In the genomic region with DNA sequence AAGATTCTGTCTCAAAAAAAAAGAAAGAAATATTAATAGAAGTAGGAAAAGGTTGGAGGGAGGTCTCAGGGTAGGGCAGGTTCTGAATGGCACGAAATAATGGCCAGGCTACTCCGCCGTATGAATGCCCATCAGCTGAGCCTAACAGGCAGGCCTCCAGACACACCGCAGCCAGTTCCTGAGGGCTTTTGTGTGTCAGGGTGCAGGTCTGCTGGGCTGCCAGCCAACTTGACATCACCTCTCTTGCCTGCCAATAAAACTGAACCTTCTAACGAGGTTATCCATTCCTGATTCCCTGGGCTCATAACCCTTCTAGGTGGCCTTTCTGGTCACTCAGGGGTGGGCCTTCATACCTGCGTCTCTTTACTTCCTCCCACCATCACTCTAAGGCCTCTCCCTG, we compare ENCODE assay signal across 11 cellular contexts. TPM values are rescaled to one million over a fixed set of nuclear protein-coding genes. Genes with fewer than 3 reads are reported as not detected.
A peak's percentile ranks its signal among the peaks of the same experiment; 100 is the strongest.
DNase-seq lines count a peak whose midpoint lies in the region; ATAC-seq, FAIRE-seq and TF ChIP-seq lines count a peak whose summit lies in the region.
"Had no signal": no experiment of that assay in that cellular context is flagged by ENCODE, and none has a peak within 500 bp of the region (broad histone marks: within the 10 kb centered on the region; RNA-seq: fewer than 3 reads in every experiment).

No MANE protein-coding gene starts in this region.

- peak; percentile 39 for DNase-seq in DMS153 (lab: John Stamatoyannopoulos, UW)
- peak in 1 of 3 donors; percentile 68 for DNase-seq in Peyer's patch
- peak; percentile 29 for DNase-seq in fibroblast of pulmonary artery (ENCODE audit: low read depth)
- peak; percentile 70 to 80 (median 79) for DNase-seq in mucosa of descending colon
- no peak for DNase-seq in activated gamma-delta T cell (lab: John Stamatoyannopoulos, UW)
- no peak for DNase-seq in GM12891 (ENCODE audit: insufficient read length, low spot score)
- DNase-seq: activated CD4-positive, alpha-beta T cell treated with anti-CD3 and anti-CD28 coated beads, Interleukin-2, amount 50 U/mL, for 1 hour; effector CD8-positive, alpha-beta T cell had no signal

- H3K9me3 ChIP-seq in Peyer's patch (no peaks in the 10 kb centered on the region), mucosa of descending colon (no peaks in the 10 kb centered on the region)

- H3K27me3 ChIP-seq in Peyer's patch: no peaks in the 10 kb centered on the region

- H3K4me1 ChIP-seq in Peyer's patch (peaks cover 0 to 37% (median 3%) of the 10 kb centered on the region in 4 donors), mucosa of descending colon (ENCODE audit: low read depth) (peaks cover 25% of the 10 kb centered on the region)

- no peak for TF ChIP-seq CTCF in Peyer's patch (IDR thresholded peaks at IDR 0.05)
- TF ChIP-seq CTCF in fibroblast of pulmonary artery (IDR thresholded peaks at IDR 0.05; ENCODE audit: low read length, missing control alignments): no peak
- no peak for TF ChIP-seq CTCF in mucosa of descending colon (IDR thresholded peaks at IDR 0.05)

- H3K4me3 ChIP-seq in Peyer's patch (no peak overlapping the region), fibroblast of pulmonary artery (replicated peaks; ENCODE audit: low read depth, low read length) (no peak overlapping the region), mucosa of descending colon (no peak overlapping the region)

- FAIRE-seq in GM12891 (lab: Jason Lieb, UNC): no peak

- TF ChIP-seq POLR2A in Peyer's patch (IDR thresholded peaks at IDR 0.05) (no peak), GM12891 (IDR thresholded peaks at IDR 0.05; ENCODE audit: low read depth, low read length) (no peak)

- ATAC-seq in mucosa of descending colon (peak; percentile 37), HG02642 (IDR thresholded peaks at IDR 0.05; ENCODE audit: poor library complexity, unreplicated experiment) (no peak), HG02852 (IDR thresholded peaks at IDR 0.05; ENCODE audit: unreplicated experiment) (no peak)
- ATAC-seq: natural killer cell treated with Interleukin-12 subunit alpha and Interleukin-12 subunit beta and Interleukin-15 and Interleukin-18, amount 100 ng/mL, for 72 hours had no signal

- H3K27ac ChIP-seq in Peyer's patch: peak overlapping the region in 3 of 4 donors; percentile 17 to 47 (median 41)

- H3K36me3 ChIP-seq in Peyer's patch (no peaks in the 10 kb centered on the region), mucosa of descending colon (ENCODE audit: low read depth) (no peaks in the 10 kb centered on the region)

- intact Hi-C loops in mucosa of descending colon (cut with DNase I, micrococcal nuclease): no loop called here

TF ChIP-seq in GM12891, 5 proteins besides CTCF, POLR2A, EP300 and RAD21:
- TF ChIP-seq POU2F2 (IDR thresholded peaks at IDR 0.05; ENCODE audit: low read depth, low read length) (no peak), TAF1 (IDR thresholded peaks at IDR 0.05; ENCODE audit: low read depth, low read length) (no peak), SPI1 (IDR thresholded peaks at IDR 0.05; ENCODE audit: low read depth, low read length) (no peak), POLR2AphosphoS5 (IDR thresholded peaks at IDR 0.05; ENCODE audit: low read depth, low read length) (no peak), PAX5 (IDR thresholded peaks at IDR 0.05; ENCODE audit: insufficient read depth, low read length, severe bottlenecking) (no peak)

RNA-seq across cellular contexts. Expression of a gene that starts 3.0 kb away (rescaled TPM):
- total RNA-seq in Peyer's patch (100 to 1,000 TPM; 163 to 668 (median 294) TPM), mucosa of descending colon (1,000 to 10,000 TPM in 1 of 3 donors, 100 to 1,000 TPM in 2; 427 to 1,655 (median 710) TPM)
- polyA plus RNA-seq in GM12891 (2012; ENCODE audit: low read depth, missing spikeins): 2.4 TPM

RNA-seq across cellular contexts. Expression of a gene that starts 15.9 kb away (rescaled TPM):
- 10 to 100 TPM; 26.5 to 91.1 (median 63.9) TPM for total RNA-seq in Peyer's patch
- 10 to 100 TPM; 22.4 to 25.5 (median 24.3) TPM for total RNA-seq in mucosa of descending colon
- 140 TPM for polyA plus RNA-seq in GM12891 (2012; ENCODE audit: low read depth, missing spikeins)

RNA-seq across cellular contexts. Expression of a gene that starts 32.4 kb away (rescaled TPM):
- 10 to 100 TPM in 1 of 4 donors, 1 to 10 TPM in 3; 4.9 to 14.7 (median 6.6) TPM for total RNA-seq in Peyer's patch
- 10 to 100 TPM; 19.9 to 29.9 (median 20.6) TPM for total RNA-seq in mucosa of descending colon
- 18.6 TPM for polyA plus RNA-seq in GM12891 (2012; ENCODE audit: low read depth, missing spikeins)

RNA-seq across cellular contexts. Expression of a gene that starts 32.5 kb away (rescaled TPM):
- total RNA-seq in Peyer's patch: 100 to 1,000 TPM in 1 of 4 donors, 10 to 100 TPM in 3; 66.2 to 210 (median 72.5) TPM
- 100 to 1,000 TPM in 2 of 3 donors, 10 to 100 TPM in 1; 90.6 to 197 (median 107) TPM for total RNA-seq in mucosa of descending colon
- polyA plus RNA-seq in GM12891 (2012; ENCODE audit: low read depth, missing spikeins): 163 TPM

Comparison
In these comparisons a context has a peak if more than half of its experiments do, and no peak if none do; other contexts are left out.
1. DNase-seq: peak in DMS153 (single experiment), fibroblast of pulmonary artery (single experiment) and mucosa of descending colon (3 of 3); none in activated gamma-delta T cell (single experiment) and GM12891 (single experiment).